Comparison of ENCODE assay signal across 8 cellular contexts in the genomic region with DNA sequence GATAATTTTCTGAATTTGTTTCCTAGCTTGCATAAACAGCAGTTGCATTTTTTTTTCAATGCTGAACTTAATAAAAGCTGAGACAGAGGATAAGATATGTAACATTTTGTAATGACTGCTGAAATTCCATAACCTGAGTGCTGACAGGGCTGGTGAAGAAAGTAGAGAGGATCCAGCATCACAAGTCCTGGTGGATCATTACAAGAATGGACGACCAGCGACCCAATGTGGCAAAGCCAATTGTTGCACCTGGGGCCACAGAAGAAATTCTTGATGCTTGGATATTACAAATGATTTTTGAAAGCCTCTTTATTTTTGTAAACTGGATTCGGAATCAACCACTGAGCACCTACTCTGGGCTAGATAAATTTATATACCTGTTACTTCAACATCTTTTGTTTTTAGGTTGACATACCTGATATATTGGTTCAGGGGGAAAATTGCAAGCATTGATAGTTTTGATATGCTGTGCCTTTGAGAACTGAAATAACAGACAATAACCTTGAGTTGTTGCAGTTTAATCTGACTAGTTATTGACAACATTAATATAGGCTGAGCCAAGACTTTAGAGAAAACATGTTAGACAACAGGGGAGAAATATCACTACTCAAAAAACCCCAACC. TPM values are rescaled to one million over a fixed set of nuclear protein-coding genes. Genes with fewer than 3 reads are reported as not detected.
DNase-seq lines count a peak whose midpoint lies in the region; ATAC-seq, FAIRE-seq and TF ChIP-seq lines count a peak whose summit lies in the region.

No MANE protein-coding gene starts in this region.

- H3K27me3 ChIP-seq in tibial artery, result no peaks in the 10 kb centered on the region

- H3K9me3 ChIP-seq in tibial artery, result no peaks in the 10 kb centered on the region

- H3K27ac ChIP-seq in tibial artery, result no peak overlapping the region

- DNase-seq in AG10803 (ENCODE audit: low read depth) (peak; percentile 77), GM18507 (ENCODE audit: extremely low spot score, insufficient read length, low read depth) (no peak), NCI-H2227 (lab: John Stamatoyannopoulos, UW; ENCODE audit: unreplicated experiment) (peak; percentile 75), epidermal melanocyte (ENCODE audit: insufficient read length, low spot score) (peak; percentile 59), mucosa of gallbladder (ENCODE audit: low spot score) (peak; percentile 52), tibial artery (peak; percentile 55 to 70)
- peak; percentile 22 to 23 for DNase-seq in activated CD4-positive, alpha-beta T cell treated with anti-CD3 and anti-CD28 coated beads for 4 hours

- peak; percentile 83 for FAIRE-seq in GM18507 (lab: Jason Lieb, UNC)

- intact Hi-C loops in tibial artery (cut with DNase I; ENCODE audit: low total_unique reads), result loop anchor here (5.0 kb wide), 1 partner anchor 137 kb away; no protein-coding TSS in a partner anchor

- peak; percentile 94 for TF ChIP-seq CTCF in AG10803 (conservative IDR thresholded peaks at IDR 0.05; ENCODE audit: low read length)
- peak; percentile 75 to 87 for TF ChIP-seq CTCF in tibial artery (IDR thresholded peaks at IDR 0.05)

- peaks cover 0 to 10% (median 4%) of the 10 kb centered on the region in 4 donors for H3K4me1 ChIP-seq in tibial artery

- no peak for ATAC-seq in HG03432 (IDR thresholded peaks at IDR 0.05; ENCODE audit: unreplicated experiment)

- no peak overlapping the region for H3K4me3 ChIP-seq in AG10803 (ENCODE audit: low read length)
- no peak overlapping the region for H3K4me3 ChIP-seq in tibial artery

- no peaks in the 10 kb centered on the region for H3K36me3 ChIP-seq in tibial artery

RNA-seq across cellular contexts. Expression of gene ACTL6A, which starts 3.9 kb away (rescaled TPM):
- total RNA-seq in mucosa of gallbladder, result 25.6 TPM

RNA-seq across cellular contexts. Expression of gene MRPL47, which starts 45.6 kb away (rescaled TPM):
- 22.4 TPM for total RNA-seq in mucosa of gallbladder

RNA-seq across cellular contexts. Expression of gene NDUFB5, which starts 45.7 kb away (rescaled TPM):
- total RNA-seq in mucosa of gallbladder, result 103 TPM
